In genomic region chr22:26483043-26483438, GRCh38 we compare ENCODE assay signal across 8 cellular contexts. TPM values are rescaled to one million over a fixed set of nuclear protein-coding genes. Genes with fewer than 3 reads are reported as not detected.
DNase-seq lines count a peak whose midpoint lies in the region; ATAC-seq and TF ChIP-seq lines count a peak whose summit lies in the region.

No MANE protein-coding gene starts in this region.

- H3K4me1 ChIP-seq in SJCRH30 = peaks cover 8% of the 10 kb centered on the region

- peak overlapping the region; percentile 92 for H3K4me3 ChIP-seq in SJCRH30
- H3K4me3 ChIP-seq in foreskin fibroblast (ENCODE audit: low read depth in 1 of 2, low read length in 2 of 2) = peak overlapping the region; percentile 86 to 96
- H3K4me3 ChIP-seq in skeletal muscle cell (ENCODE audit: low read depth, low read length) = peak overlapping the region; percentile 93

- peak overlapping the region; percentile 89 for H3K27ac ChIP-seq in SJCRH30

- no peaks in the 10 kb centered on the region for H3K9me3 ChIP-seq in SJCRH30 (replicated peaks)

- no peak for DNase-seq in SJCRH30
- DNase-seq in foreskin fibroblast = no peak
- no peak for DNase-seq in skeletal muscle cell (ENCODE audit: low read depth)
- DNase-seq in NCI-H1105 treated with DMSO at 0.1 percent for 48 hours (lab: John Stamatoyannopoulos, UW) = no peak
- no peak for DNase-seq in NCI-H128 (lab: John Stamatoyannopoulos, UW; ENCODE audit: unreplicated experiment)
- DNase-seq in retina = no peak
- DNase-seq in HK-2 (ENCODE audit: unreplicated experiment) = no peak

- no peaks in the 10 kb centered on the region for H3K27me3 ChIP-seq in SJCRH30

- peak; percentile 3 for ATAC-seq in GM19452 (IDR thresholded peaks at IDR 0.05; ENCODE audit: unreplicated experiment)

- TF ChIP-seq CTCF in foreskin fibroblast (IDR thresholded peaks at IDR 0.05; ENCODE audit: low read depth, low read length) = no peak

- no peaks in the 10 kb centered on the region for H3K36me3 ChIP-seq in SJCRH30

RNA-seq across cellular contexts. Expression of gene HPS4, which starts 0.5 kb away (rescaled TPM):
- 19.9 and 28.1 TPM in 2 replicates for total RNA-seq in SJCRH30 (2014; rRNA removed; shearing (Covaris generic))

RNA-seq across cellular contexts. Expression of gene SRRD, which starts 0.6 kb away (rescaled TPM):
- 14.4 and 17.8 TPM in 2 replicates for total RNA-seq in SJCRH30 (2014; rRNA removed; shearing (Covaris generic))

RNA-seq across cellular contexts. Expression of gene TFIP11, which starts 29.2 kb away (rescaled TPM):
- 23.4 and 26.8 TPM in 2 replicates for total RNA-seq in SJCRH30 (2014; rRNA removed; shearing (Covaris generic))

RNA-seq across cellular contexts. Expression of gene ASPHD2, which starts 54.0 kb away (rescaled TPM):
- 3.5 and 4.0 TPM in 2 replicates for total RNA-seq in SJCRH30 (2014; rRNA removed; shearing (Covaris generic))
